In genomic region chr10:73798927-73799563, GRCh38 we compare ENCODE assay signal across 19 cellular contexts. TPM values are rescaled to one million over a fixed set of nuclear protein-coding genes. Genes with fewer than 3 reads are reported as not detected.
DNase-seq lines count a peak whose midpoint lies in the region; ATAC-seq lines count a peak whose summit lies in the region.
"Had no signal": no experiment of that assay in that cellular context is flagged by ENCODE, and none has a peak within 500 bp of the region (broad histone marks: within the 10 kb centered on the region; RNA-seq: fewer than 3 reads in every experiment).

No MANE protein-coding gene starts in this region.

- no peak overlapping the region for H3K4me3 Mint-ChIP-seq in activated T-cell treated with anti-CD3 and anti-CD28 coated beads, Interleukin-2, amount 50 U/mL, for 24 hours
- no peak overlapping the region for H3K4me3 Mint-ChIP-seq in activated T-helper 17 cell treated with anti-CD3 and anti-CD28 coated beads, Interleukin-2, amount 50 U/mL, for 72 hours
- H3K4me3 Mint-ChIP-seq in stimulated activated naive CD8-positive, alpha-beta T cell treated with anti-CD3 and anti-CD28 coated beads, Interleukin-15, amount 100 ng/mL, for 72 hours, result no peak overlapping the region
- H3K4me3 Mint-ChIP-seq in CD8-positive, alpha-beta memory T cell, result no peak overlapping the region
- H3K4me3 Mint-ChIP-seq: stimulated activated naive B cell treated with anti-CD40 and anti-IgM and Interleukin-4, amounts not matched to agents 10 μg/mL and 1 μg/mL and 100 μg/mL, for 72 hours had no signal

- peaks cover 54% of the 10 kb centered on the region for H3K36me3 ChIP-seq in CD8-positive, alpha-beta memory T cell (ENCODE audit: insufficient read depth, low read length)

- no peaks in the 10 kb centered on the region for H3K27me3 ChIP-seq in CD8-positive, alpha-beta memory T cell (ENCODE audit: insufficient read depth, low read length, poor library complexity, severe bottlenecking)
- H3K27me3 ChIP-seq: BLaER1 treated with 17β-estradiol and CSF1 and Interleukin-3, amounts not matched to agents 10 nM and 100 nM; Peyer's patch; transverse colon had no signal

- H3K4me1 ChIP-seq in CD8-positive, alpha-beta memory T cell (ENCODE audit: insufficient read depth, low read length), result no peaks in the 10 kb centered on the region
- H3K4me1 ChIP-seq: parathyroid adenoma, Peyer's patch, transverse colon had no signal

- POLR2A ChIA-PET in CD8-positive, alpha-beta memory T cell (lab: Charles Lee), result interaction anchor here (1.3 kb wide), 1 partner anchor 11 kb away, joined by 4 read pairs; no protein-coding TSS in a partner anchor

- no peaks in the 10 kb centered on the region for H3K9me3 Mint-ChIP-seq in activated T-cell treated with anti-CD3 and anti-CD28 coated beads, Interleukin-2, amount 50 U/mL, for 24 hours
- H3K9me3 Mint-ChIP-seq in activated T-helper 17 cell treated with anti-CD3 and anti-CD28 coated beads, Interleukin-2, amount 50 U/mL, for 72 hours, result no peaks in the 10 kb centered on the region
- H3K9me3 Mint-ChIP-seq in stimulated activated naive CD8-positive, alpha-beta T cell treated with anti-CD3 and anti-CD28 coated beads, Interleukin-15, amount 100 ng/mL, for 72 hours, result no peaks in the 10 kb centered on the region
- no peaks in the 10 kb centered on the region for H3K9me3 Mint-ChIP-seq in CD8-positive, alpha-beta memory T cell
- H3K9me3 Mint-ChIP-seq: stimulated activated naive B cell treated with anti-CD40 and anti-IgM and Interleukin-4, amounts not matched to agents 10 μg/mL and 1 μg/mL and 100 μg/mL, for 72 hours had no signal

- no peak overlapping the region for H3K4me3 ChIP-seq in CD8-positive, alpha-beta memory T cell (ENCODE audit: low read length)
- H3K4me3 ChIP-seq: BLaER1 treated with 17β-estradiol and CSF1 and Interleukin-3, amounts not matched to agents 10 nM and 100 nM; coronary artery; Peyer's patch; transverse colon had no signal

- H3K4me1 Mint-ChIP-seq in activated T-cell treated with anti-CD3 and anti-CD28 coated beads, Interleukin-2, amount 50 U/mL, for 24 hours (ENCODE audit: low read depth), result peaks cover 9% of the 10 kb centered on the region
- H3K4me1 Mint-ChIP-seq in activated T-helper 17 cell treated with anti-CD3 and anti-CD28 coated beads, Interleukin-2, amount 50 U/mL, for 72 hours, result peaks cover 7% of the 10 kb centered on the region
- H3K4me1 Mint-ChIP-seq in stimulated activated naive CD8-positive, alpha-beta T cell treated with anti-CD3 and anti-CD28 coated beads, Interleukin-15, amount 100 ng/mL, for 72 hours, result peaks cover 33% of the 10 kb centered on the region
- H3K4me1 Mint-ChIP-seq in CD8-positive, alpha-beta memory T cell, result peaks cover 0 to 4% (median 1%) of the 10 kb centered on the region in 3 donors

- ATAC-seq in activated T-helper 17 cell treated with anti-CD3 and anti-CD28 coated beads, Interleukin-2, amount 50 U/mL, for 72 hours (replicated peaks), result no peak
- peak; percentile 3 for ATAC-seq in left lobe of liver
- ATAC-seq in stimulated activated naive CD8-positive, alpha-beta T cell treated with anti-CD3 and anti-CD28 coated beads, Interleukin-15, amount 100 ng/mL, for 72 hours, result peak; percentile 34
- no peak for ATAC-seq in HG02763 (IDR thresholded peaks at IDR 0.05; ENCODE audit: unreplicated experiment)
- ATAC-seq: stimulated activated naive B cell treated with anti-CD40 and anti-IgM and Interleukin-4, amounts not matched to agents 10 μg/mL and 1 μg/mL and 100 μg/mL, for 72 hours had no signal

- H3K27ac ChIP-seq in CD8-positive, alpha-beta memory T cell (ENCODE audit: low read depth, low read length), result no peak overlapping the region
- H3K27ac ChIP-seq: BLaER1 treated with 17β-estradiol and CSF1 and Interleukin-3, amounts not matched to agents 10 nM and 100 nM; coronary artery; epithelial cell of prostate; parathyroid adenoma; Peyer's patch; transverse colon had no signal

- peaks cover 97% of the 10 kb centered on the region for H3K36me3 Mint-ChIP-seq in activated T-cell treated with anti-CD3 and anti-CD28 coated beads, Interleukin-2, amount 50 U/mL, for 24 hours (ENCODE audit: low read depth)
- H3K36me3 Mint-ChIP-seq in activated T-helper 17 cell treated with anti-CD3 and anti-CD28 coated beads, Interleukin-2, amount 50 U/mL, for 72 hours (ENCODE audit: low read depth), result peaks cover 98% of the 10 kb centered on the region
- peaks cover 0 to 93% (median 24%) of the 10 kb centered on the region in 3 donors for H3K36me3 Mint-ChIP-seq in CD8-positive, alpha-beta memory T cell

- H3K27me3 Mint-ChIP-seq in activated T-cell treated with anti-CD3 and anti-CD28 coated beads, Interleukin-2, amount 50 U/mL, for 24 hours, result no peaks in the 10 kb centered on the region
- H3K27me3 Mint-ChIP-seq in activated T-helper 17 cell treated with anti-CD3 and anti-CD28 coated beads, Interleukin-2, amount 50 U/mL, for 72 hours, result no peaks in the 10 kb centered on the region
- no peaks in the 10 kb centered on the region for H3K27me3 Mint-ChIP-seq in stimulated activated naive CD8-positive, alpha-beta T cell treated with anti-CD3 and anti-CD28 coated beads, Interleukin-15, amount 100 ng/mL, for 72 hours
- peaks cover 0 to 2% of the 10 kb centered on the region in 2 donors for H3K27me3 Mint-ChIP-seq in CD8-positive, alpha-beta memory T cell
- H3K27me3 Mint-ChIP-seq: stimulated activated naive B cell treated with anti-CD40 and anti-IgM and Interleukin-4, amounts not matched to agents 10 μg/mL and 1 μg/mL and 100 μg/mL, for 72 hours had no signal

- H3K27ac Mint-ChIP-seq in activated T-cell treated with anti-CD3 and anti-CD28 coated beads, Interleukin-2, amount 50 U/mL, for 24 hours, result peak overlapping the region; percentile 68
- H3K27ac Mint-ChIP-seq in activated T-helper 17 cell treated with anti-CD3 and anti-CD28 coated beads, Interleukin-2, amount 50 U/mL, for 72 hours, result peak overlapping the region; percentile 48
- H3K27ac Mint-ChIP-seq in stimulated activated naive CD8-positive, alpha-beta T cell treated with anti-CD3 and anti-CD28 coated beads, Interleukin-15, amount 100 ng/mL, for 72 hours, result peak overlapping the region; percentile 48 to 91
- H3K27ac Mint-ChIP-seq in CD8-positive, alpha-beta memory T cell, result peak overlapping the region in 3 of 8 donors; percentile 35 to 79 (median 57)

- CTCF ChIA-PET in CD8-positive, alpha-beta memory T cell (lab: Charles Lee), result interaction anchor here (0.9 to 1.0 kb wide), 2 partner anchors 10 to 142 kb away, joined by 3 read pairs; no protein-coding TSS in a partner anchor

- H3K9me3 ChIP-seq in CD8-positive, alpha-beta memory T cell (ENCODE audit: low read length), result no peaks in the 10 kb centered on the region
- H3K9me3 ChIP-seq: BLaER1 treated with 17β-estradiol and CSF1 and Interleukin-3, amounts not matched to agents 10 nM and 100 nM; Peyer's patch; transverse colon had no signal

- no peak for DNase-seq in activated T-cell treated with anti-CD3 and anti-CD28 coated beads, Interleukin-2, amount 50 U/mL, for 24 hours
- DNase-seq in activated T-cell treated with anti-CD3 and anti-CD28 coated beads, Interleukin-2, amount 50 U/mL, for 48 hours, result no peak
- DNase-seq in left lobe of liver (ENCODE audit: low spot score) (no peak), NCI-H2107 (lab: John Stamatoyannopoulos, UW) (no peak)
- DNase-seq in stimulated activated naive CD8-positive, alpha-beta T cell treated with anti-CD3 and anti-CD28 coated beads, Interleukin-15, amount 100 ng/mL, for 72 hours, result no peak
- no peak for DNase-seq in CD8-positive, alpha-beta memory T cell
- DNase-seq: activated effector memory CD4-positive, alpha-beta T cell treated with anti-CD3 and anti-CD28 coated beads, Interleukin-2, amount 50 U/mL, for 16 hours; DMS79 treated with DMSO at 0.1 percent for 48 hours; NCI-H1417 treated with DMSO at 0.1 percent for 48 hours; Peyer's patch; stimulated activated naive B cell treated with anti-CD40 and anti-IgM and Interleukin-4, amounts not matched to agents 10 μg/mL and 1 μg/mL and 100 μg/mL, for 72 hours; SW 1271; transverse colon had no signal

RNA-seq across cellular contexts. Expression of gene NDST2, which starts 12.4 kb away (rescaled TPM):
- total RNA-seq in activated T-helper 17 cell treated with anti-CD3 and anti-CD28 coated beads, Interleukin-2, amount 50 U/mL, for 72 hours, result 10 to 100 TPM; 41.2 to 64.0 TPM
- 11.5 TPM for total RNA-seq in left lobe of liver
- total RNA-seq in CD8-positive, alpha-beta memory T cell, result 10 to 100 TPM; 39.8 to 43.9 TPM
- 25.3 TPM for polyA plus RNA-seq in CD8-positive, alpha-beta memory T cell

RNA-seq across cellular contexts. Expression of gene ZSWIM8, which starts 13.6 kb away (rescaled TPM):
- total RNA-seq in activated T-helper 17 cell treated with anti-CD3 and anti-CD28 coated beads, Interleukin-2, amount 50 U/mL, for 72 hours, result 100 to 1,000 TPM in 1 of 2 donors, 10 to 100 TPM in 1; 66.1 to 113 TPM
- 101 TPM for total RNA-seq in left lobe of liver
- total RNA-seq in CD8-positive, alpha-beta memory T cell, result 10 to 100 TPM; 54.3 to 57.6 TPM
- 26.0 TPM for polyA plus RNA-seq in CD8-positive, alpha-beta memory T cell

RNA-seq across cellular contexts. Expression of gene CHCHD1, which starts 17.2 kb away (rescaled TPM):
- total RNA-seq in activated T-helper 17 cell treated with anti-CD3 and anti-CD28 coated beads, Interleukin-2, amount 50 U/mL, for 72 hours, result 10 to 100 TPM; 30.2 to 32.8 TPM
- 14.1 TPM for total RNA-seq in left lobe of liver
- 10 to 100 TPM; 35.8 to 37.2 TPM for total RNA-seq in CD8-positive, alpha-beta memory T cell
- polyA plus RNA-seq in CD8-positive, alpha-beta memory T cell, result 52.6 TPM

RNA-seq across cellular contexts. Expression of gene SEC24C, which starts 54.9 kb away (rescaled TPM):
- 100 to 1,000 TPM in 1 of 2 donors, 10 to 100 TPM in 1; 98.5 to 129 TPM for total RNA-seq in activated T-helper 17 cell treated with anti-CD3 and anti-CD28 coated beads, Interleukin-2, amount 50 U/mL, for 72 hours
- total RNA-seq in left lobe of liver, result 38.5 TPM
- 10 to 100 TPM; 93.1 to 95.9 TPM for total RNA-seq in CD8-positive, alpha-beta memory T cell
- 70.3 TPM for polyA plus RNA-seq in CD8-positive, alpha-beta memory T cell

Comparison
In these comparisons a context has a peak if more than half of its experiments do, and no peak if none do; other contexts are left out.
1. ATAC-seq: peak in left lobe of liver (single experiment) and stimulated activated naive CD8-positive, alpha-beta T cell treated with anti-CD3 and anti-CD28 coated beads, Interleukin-15, amount 100 ng/mL, for 72 hours (single experiment); none in activated T-helper 17 cell treated with anti-CD3 and anti-CD28 coated beads, Interleukin-2, amount 50 U/mL, for 72 hours (single experiment) and HG02763 (single experiment).